In the genomic region with DNA sequence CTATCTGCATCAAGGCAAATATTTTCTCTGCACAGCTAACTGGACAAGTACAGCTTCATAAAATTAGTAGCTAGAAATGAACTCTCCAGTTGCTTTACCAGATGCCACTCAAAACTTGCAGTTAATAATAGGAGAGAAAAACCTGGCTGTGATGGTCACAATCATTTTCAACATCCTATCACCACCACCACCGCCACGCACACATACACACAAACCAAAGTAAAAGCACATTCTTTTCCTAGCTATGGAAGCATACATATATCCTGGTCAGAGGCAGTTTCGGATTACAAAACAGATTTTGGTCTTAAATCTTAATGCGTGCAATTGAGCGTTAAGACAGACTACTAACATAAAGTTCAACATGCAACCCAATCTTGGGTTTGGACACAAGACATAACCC, we compare ENCODE assay signal across 8 cellular contexts. TPM values are rescaled to one million over a fixed set of nuclear protein-coding genes. Genes with fewer than 3 reads are reported as not detected.
DNase-seq lines count a peak whose midpoint lies in the region; ATAC-seq and TF ChIP-seq lines count a peak whose summit lies in the region.

No MANE protein-coding gene starts in this region.

- H3K4me3 ChIP-seq in ascending aorta, result peak overlapping the region; percentile 95 to 100
- H3K4me3 ChIP-seq in right lobe of liver, result peak overlapping the region; percentile 90 to 97 (median 94)

- H3K9me3 Mint-ChIP-seq in activated naive CD4-positive, alpha-beta T cell treated with anti-CD3 and anti-CD28 coated beads for 36 hours, result no peaks in the 10 kb centered on the region
- H3K9me3 Mint-ChIP-seq in type B pancreatic cell, result peaks cover 4% of the 10 kb centered on the region

- no peak for TF ChIP-seq CTCF in ascending aorta (IDR thresholded peaks at IDR 0.05)
- no peak for TF ChIP-seq CTCF in right lobe of liver (IDR thresholded peaks at IDR 0.05)
- no peak for TF ChIP-seq CTCF in type B pancreatic cell (conservative IDR thresholded peaks at IDR 0.05)
- TF ChIP-seq CTCF in GM20000 (IDR thresholded peaks at IDR 0.05; ENCODE audit: extremely low read depth, missing control alignments), result no peak

- H3K27me3 Mint-ChIP-seq in activated naive CD4-positive, alpha-beta T cell treated with anti-CD3 and anti-CD28 coated beads for 36 hours (ENCODE audit: low read depth), result no peaks in the 10 kb centered on the region
- peaks cover 2% of the 10 kb centered on the region for H3K27me3 Mint-ChIP-seq in type B pancreatic cell

- CTCF ChIA-PET in activated naive CD4-positive, alpha-beta T cell treated with anti-CD3 and anti-CD28 coated beads for 36 hours (lab: Charles Lee), result interaction anchor here (0.6 to 1.5 kb wide), 4 partner anchors 17 to 184 kb away, joined by 3 to 4 read pairs (median 4); no protein-coding TSS in a partner anchor

- DNase-seq in activated naive CD4-positive, alpha-beta T cell treated with anti-CD3 and anti-CD28 coated beads for 36 hours, result no peak
- no peak for DNase-seq in activated naive CD4-positive, alpha-beta T cell (lab: John Stamatoyannopoulos, UW)
- DNase-seq in ascending aorta (ENCODE audit: low spot score in 2 of 2), result no peak
- no peak for DNase-seq in right lobe of liver
- no peak for DNase-seq in type B pancreatic cell (ENCODE audit: extremely low spot score, unreplicated experiment)
- no peak for DNase-seq in GM20000 (ENCODE audit: low spot score)

- no peaks in the 10 kb centered on the region for H3K9me3 ChIP-seq in ascending aorta
- H3K9me3 ChIP-seq in right lobe of liver, result no peaks in the 10 kb centered on the region

- intact Hi-C loops in activated naive CD4-positive, alpha-beta T cell treated with anti-CD3 and anti-CD28 coated beads for 36 hours (cut with micrococcal nuclease), result loop anchor here (1.0 to 10.0 kb wide), 6 partner anchors 20 to 1099 kb away; a partner anchor contains a TSS
- intact Hi-C loops in ascending aorta (cut with DNase I), result loop anchor here (10.0 kb wide), 5 partner anchors 409 to 1379 kb away; a partner anchor contains a TSS
- intact Hi-C loops in right lobe of liver (cut with DNase I), result no loop called here

- peaks cover 7% of the 10 kb centered on the region for H3K36me3 Mint-ChIP-seq in activated naive CD4-positive, alpha-beta T cell treated with anti-CD3 and anti-CD28 coated beads for 36 hours (ENCODE audit: low read depth)
- peaks cover 16% of the 10 kb centered on the region for H3K36me3 Mint-ChIP-seq in type B pancreatic cell

- H3K27me3 ChIP-seq in ascending aorta, result no peaks in the 10 kb centered on the region
- no peaks in the 10 kb centered on the region for H3K27me3 ChIP-seq in right lobe of liver

- H3K4me3 Mint-ChIP-seq in activated naive CD4-positive, alpha-beta T cell treated with anti-CD3 and anti-CD28 coated beads for 36 hours, result peak overlapping the region; percentile 95
- H3K4me3 Mint-ChIP-seq in type B pancreatic cell, result peak overlapping the region; percentile 91

- H3K27ac ChIP-seq in ascending aorta (no peak overlapping the region), right lobe of liver (peak overlapping the region in 1 of 3 donors; percentile 92)

- TF ChIP-seq POLR2A in right lobe of liver (IDR thresholded peaks at IDR 0.05), result no peak

- H3K4me1 ChIP-seq in ascending aorta (peaks cover 4 to 19% of the 10 kb centered on the region in 2 donors), right lobe of liver (peaks cover 0 to 19% (median 8%) of the 10 kb centered on the region in 4 donors)

- peak overlapping the region; percentile 82 for H3K27ac Mint-ChIP-seq in activated naive CD4-positive, alpha-beta T cell treated with anti-CD3 and anti-CD28 coated beads for 36 hours
- H3K27ac Mint-ChIP-seq in type B pancreatic cell, result peak overlapping the region; percentile 85

- 17% methylated on average over 5 of the region's 5 CpGs for WGBS in right lobe of liver (ENCODE audit: insufficient coverage, low coverage, low lambda C conversion rate, missing lambda C conversion rate)

- peaks cover 49% of the 10 kb centered on the region for H3K4me1 Mint-ChIP-seq in activated naive CD4-positive, alpha-beta T cell treated with anti-CD3 and anti-CD28 coated beads for 36 hours (ENCODE audit: low read depth)
- H3K4me1 Mint-ChIP-seq in type B pancreatic cell (ENCODE audit: unreplicated experiment), result peaks cover 31% of the 10 kb centered on the region

- H3K36me3 ChIP-seq in ascending aorta, result no peaks in the 10 kb centered on the region
- no peaks in the 10 kb centered on the region for H3K36me3 ChIP-seq in right lobe of liver

- ATAC-seq in right lobe of liver (no peak), GM18870 (IDR thresholded peaks at IDR 0.05; ENCODE audit: unreplicated experiment) (no peak), GM18907 (IDR thresholded peaks at IDR 0.05; ENCODE audit: unreplicated experiment) (no peak)

RNA-seq across cellular contexts. Expression of a gene that starts 1.4 kb away (rescaled TPM):
- 10 to 100 TPM; 18.4 to 19.2 TPM for total RNA-seq in activated naive CD4-positive, alpha-beta T cell treated with anti-CD3 and anti-CD28 coated beads for 36 hours
- total RNA-seq in ascending aorta (23.6 TPM), right lobe of liver (10 to 100 TPM; 15.5 to 26.4 (median 17.8) TPM), type B pancreatic cell (ENCODE audit: low replicate concordance) (42.9 and 50.8 TPM in 2 replicates)

Comparison
In these comparisons a context has a peak if more than half of its experiments do, and no peak if none do; other contexts are left out.
1. intact Hi-C loops: an anchor here in activated naive CD4-positive, alpha-beta T cell treated with anti-CD3 and anti-CD28 coated beads for 36 hours (1.0 to 10.0 kb wide) and ascending aorta (10.0 kb wide); none called in right lobe of liver.